In the genomic region with DNA sequence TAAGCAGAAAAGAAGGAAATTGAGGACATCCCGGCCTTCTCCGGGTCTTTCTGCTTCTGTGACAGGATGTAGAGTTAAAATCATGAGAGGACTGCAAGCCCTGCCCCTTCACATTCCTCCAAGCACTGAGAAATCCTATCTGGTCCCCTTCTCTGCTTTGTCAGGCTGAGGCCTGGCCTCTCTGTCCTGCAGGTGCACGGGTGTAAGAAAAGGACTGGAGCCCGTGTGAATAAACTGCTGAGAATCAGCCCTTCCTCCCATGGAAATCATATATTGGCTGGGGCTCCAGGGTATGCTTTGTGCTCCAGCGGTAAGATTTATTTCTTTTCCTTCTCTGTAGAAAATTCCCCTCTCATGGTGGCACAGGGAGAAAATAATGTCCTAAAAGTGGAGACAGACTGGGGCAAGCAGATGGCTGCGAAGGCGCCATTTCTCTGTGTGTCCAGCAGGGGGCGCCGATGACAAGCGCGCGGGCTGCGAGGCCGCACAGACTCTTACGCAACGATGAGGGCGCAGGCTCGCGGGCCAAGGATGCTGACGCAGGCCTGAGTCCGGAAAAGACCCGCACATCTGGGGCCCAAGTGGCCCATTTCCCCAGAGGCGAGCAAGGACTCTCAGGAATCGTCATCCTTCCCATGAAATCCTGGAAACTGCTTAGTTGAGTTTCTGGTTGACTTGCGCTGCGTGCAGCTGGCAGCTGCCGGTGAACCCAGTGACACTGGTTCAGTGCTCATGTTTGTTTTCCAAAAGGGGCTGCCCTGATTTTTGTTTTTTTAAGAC, we compare ENCODE assay signal across 8 cellular contexts.
DNase-seq lines count a peak whose midpoint lies in the region; ATAC-seq and TF ChIP-seq lines count a peak whose summit lies in the region.

No MANE protein-coding gene starts in this region.

- H3K27ac ChIP-seq in PC-3 (ENCODE audit: low read length), result no peak overlapping the region
- no peak overlapping the region for H3K27ac ChIP-seq in naive thymus-derived CD4-positive, alpha-beta T cell (ENCODE audit: low read depth, low read length)

- H3K4me2 ChIP-seq in PC-3 (ENCODE audit: low read length), result peak overlapping the region; percentile 76

- no peak overlapping the region for H3K9ac ChIP-seq in PC-3 (ENCODE audit: low read length)

- H3K27me3 ChIP-seq in PC-3 (ENCODE audit: low read length), result no peaks in the 10 kb centered on the region
- no peaks in the 10 kb centered on the region for H3K27me3 ChIP-seq in naive thymus-derived CD4-positive, alpha-beta T cell (ENCODE audit: control insufficient read depth in 2 of 2, insufficient read depth in 2 of 2, low read length in 2 of 2)

- peaks cover 57% of the 10 kb centered on the region for H3K4me1 Mint-ChIP-seq in activated T-cell treated with anti-CD3 and anti-CD28 coated beads, Interleukin-2, amount 50 U/mL, for 72 hours (ENCODE audit: low read depth)
- H3K4me1 Mint-ChIP-seq in naive thymus-derived CD4-positive, alpha-beta T cell, result peaks cover 0 to 5% (median 4%) of the 10 kb centered on the region in 7 donors
- peaks cover 11% of the 10 kb centered on the region for H3K4me1 Mint-ChIP-seq in stimulated activated memory B cell treated with anti-CD40 and anti-IgM and Interleukin-4, amounts not matched to agents 10 μg/mL and 1 μg/mL and 100 μg/mL, for 72 hours

- H3K4me3 Mint-ChIP-seq in activated T-cell treated with anti-CD3 and anti-CD28 coated beads, Interleukin-2, amount 50 U/mL, for 72 hours, result peak overlapping the region; percentile 54 to 69
- peak overlapping the region in 6 of 10 donors; percentile 39 to 60 (median 52) for H3K4me3 Mint-ChIP-seq in naive thymus-derived CD4-positive, alpha-beta T cell
- peak overlapping the region; percentile 62 for H3K4me3 Mint-ChIP-seq in stimulated activated memory B cell treated with anti-CD40 and anti-IgM and Interleukin-4, amounts not matched to agents 10 μg/mL and 1 μg/mL and 100 μg/mL, for 72 hours

- no peaks in the 10 kb centered on the region for H4K20me1 ChIP-seq in PC-3 (ENCODE audit: low read length)

- DNase-seq in DMS79 treated with DMSO at 0.1 percent for 48 hours (lab: John Stamatoyannopoulos, UW) (peak; percentile 59), PC-3 (peak; percentile 65), fibroblast of mammary gland (ENCODE audit: low read depth) (peak; percentile 98)
- peak; percentile 57 for DNase-seq in Jurkat, Clone E6-1 (ENCODE audit: low read depth, low spot score)
- peak; percentile 76 to 84 for DNase-seq in activated T-cell treated with anti-CD3 and anti-CD28 coated beads, Interleukin-2, amount 50 U/mL, for 72 hours
- peak; percentile 31 to 80 (median 72) for DNase-seq in naive thymus-derived CD4-positive, alpha-beta T cell

- H3K4me3 ChIP-seq in Jurkat, Clone E6-1 (ENCODE audit: low read length), result no peak overlapping the region
- peak overlapping the region; percentile 42; the same call in 1 of the 2 replicates for H3K4me3 ChIP-seq in PC-3 (ENCODE audit: low read length)
- peak overlapping the region; percentile 34 for H3K4me3 ChIP-seq in fibroblast of mammary gland (ENCODE audit: control insufficient read depth, low read depth, low read length)
- H3K4me3 ChIP-seq in naive thymus-derived CD4-positive, alpha-beta T cell (ENCODE audit: low read length), result no peak overlapping the region

- H3K9me3 ChIP-seq in PC-3 (ENCODE audit: low read length), result no peaks in the 10 kb centered on the region
- H3K9me3 ChIP-seq in naive thymus-derived CD4-positive, alpha-beta T cell (ENCODE audit: control insufficient read depth in 2 of 3, low read length in 3 of 3), result no peaks in the 10 kb centered on the region

- no peaks in the 10 kb centered on the region for H3K9me2 ChIP-seq in PC-3 (replicated peaks; ENCODE audit: low read length)

- H2AFZ ChIP-seq in PC-3 (ENCODE audit: low read length), result peak overlapping the region; percentile 74

- TF ChIP-seq CTCF in PC-3 (conservative IDR thresholded peaks at IDR 0.05; ENCODE audit: low read depth, low read length) (peak; percentile 89), fibroblast of mammary gland (conservative IDR thresholded peaks at IDR 0.05; ENCODE audit: control insufficient read depth, insufficient read depth, low read depth, low read length) (peak; percentile 86)

- H3K27ac Mint-ChIP-seq in activated T-cell treated with anti-CD3 and anti-CD28 coated beads, Interleukin-2, amount 50 U/mL, for 72 hours, result peak overlapping the region; percentile 58
- peak overlapping the region in 1 of 9 donors; percentile 56 for H3K27ac Mint-ChIP-seq in naive thymus-derived CD4-positive, alpha-beta T cell
- peak overlapping the region; percentile 66 for H3K27ac Mint-ChIP-seq in stimulated activated memory B cell treated with anti-CD40 and anti-IgM and Interleukin-4, amounts not matched to agents 10 μg/mL and 1 μg/mL and 100 μg/mL, for 72 hours

- no peaks in the 10 kb centered on the region for H3F3A ChIP-seq in PC-3 (ENCODE audit: low read length, unreplicated experiment)

- BruUV-seq in PC-3 (replicated peaks; lab: Mats Ljungman, UMichigan), result no TSS peak

- POLR2A ChIA-PET in PC-3 (lab: Charles Lee; ENCODE audit: unreplicated experiment), result interaction anchor here (0.6 kb wide), 1 partner anchor 794 kb away, joined by 4 read pairs; no protein-coding TSS in a partner anchor
- POLR2A ChIA-PET in naive thymus-derived CD4-positive, alpha-beta T cell (lab: Charles Lee), result no interaction called here

- H3K36me3 Mint-ChIP-seq in activated T-cell treated with anti-CD3 and anti-CD28 coated beads, Interleukin-2, amount 50 U/mL, for 72 hours (ENCODE audit: insufficient read depth in 2 of 2), result peaks cover 4 to 9% of the 10 kb centered on the region in 2 donors
- no peaks in the 10 kb centered on the region for H3K36me3 Mint-ChIP-seq in naive thymus-derived CD4-positive, alpha-beta T cell
- H3K36me3 Mint-ChIP-seq in stimulated activated memory B cell treated with anti-CD40 and anti-IgM and Interleukin-4, amounts not matched to agents 10 μg/mL and 1 μg/mL and 100 μg/mL, for 72 hours, result no peaks in the 10 kb centered on the region

- peaks cover 4 to 9% of the 10 kb centered on the region in 2 donors for H3K9me3 Mint-ChIP-seq in activated T-cell treated with anti-CD3 and anti-CD28 coated beads, Interleukin-2, amount 50 U/mL, for 72 hours
- H3K9me3 Mint-ChIP-seq in naive thymus-derived CD4-positive, alpha-beta T cell, result peaks cover 0 to 3% (median 0%) of the 10 kb centered on the region in 11 donors
- peaks cover 3% of the 10 kb centered on the region for H3K9me3 Mint-ChIP-seq in stimulated activated memory B cell treated with anti-CD40 and anti-IgM and Interleukin-4, amounts not matched to agents 10 μg/mL and 1 μg/mL and 100 μg/mL, for 72 hours

- no peaks in the 10 kb centered on the region for H3K79me2 ChIP-seq in PC-3 (ENCODE audit: low read length)

- no peaks in the 10 kb centered on the region for H3K36me3 ChIP-seq in PC-3 (ENCODE audit: low read depth, low read length)
- H3K36me3 ChIP-seq in naive thymus-derived CD4-positive, alpha-beta T cell (ENCODE audit: control insufficient read depth in 2 of 3, insufficient read depth in 3 of 3, low read length in 3 of 3), result no peaks in the 10 kb centered on the region

- intact Hi-C loops in PC-3 (cut with micrococcal nuclease), result no loop called here
- intact Hi-C loops in naive thymus-derived CD4-positive, alpha-beta T cell (cut with micrococcal nuclease), result loop anchor here (1.0 to 10.0 kb wide), 10 partner anchors 345 to 1394 kb away; partner anchors contain the start of gene STXBP5 (in 1 of the 2)

- peak; percentile 91 for ATAC-seq in GM21786 (IDR thresholded peaks at IDR 0.05; ENCODE audit: unreplicated experiment)
- ATAC-seq in PC-3, result peak; percentile 96
- peak; percentile 37 to 51 for ATAC-seq in activated T-cell treated with anti-CD3 and anti-CD28 coated beads, Interleukin-2, amount 50 U/mL, for 72 hours (replicated peaks in 1 of 2)
- ATAC-seq in naive thymus-derived CD4-positive, alpha-beta T cell, result peak; percentile 96
- ATAC-seq in stimulated activated memory B cell treated with anti-CD40 and anti-IgM and Interleukin-4, amounts not matched to agents 10 μg/mL and 1 μg/mL and 100 μg/mL, for 72 hours, result peak; percentile 85

- no peaks in the 10 kb centered on the region for H3K27me3 Mint-ChIP-seq in activated T-cell treated with anti-CD3 and anti-CD28 coated beads, Interleukin-2, amount 50 U/mL, for 72 hours (ENCODE audit: low read depth)
- H3K27me3 Mint-ChIP-seq in naive thymus-derived CD4-positive, alpha-beta T cell, result peaks cover 0 to 7% (median 0%) of the 10 kb centered on the region in 5 donors
- H3K27me3 Mint-ChIP-seq in stimulated activated memory B cell treated with anti-CD40 and anti-IgM and Interleukin-4, amounts not matched to agents 10 μg/mL and 1 μg/mL and 100 μg/mL, for 72 hours, result peaks cover 7% of the 10 kb centered on the region

- CTCF ChIA-PET in PC-3 (lab: Charles Lee), result no interaction called here
- CTCF ChIA-PET in naive thymus-derived CD4-positive, alpha-beta T cell (lab: Charles Lee), result interaction anchor here (0.9 to 1.6 kb wide), 2 partner anchors 75 to 427 kb away, joined by 3 to 5 read pairs; no protein-coding TSS in a partner anchor

- no peaks in the 10 kb centered on the region; the same call in 1 of the 2 replicates for H3K4me1 ChIP-seq in PC-3 (ENCODE audit: insufficient read depth, low read length)
- H3K4me1 ChIP-seq in naive thymus-derived CD4-positive, alpha-beta T cell (ENCODE audit: control insufficient read depth in 2 of 2, insufficient read depth in 2 of 2, low read length in 2 of 2), result no peaks in the 10 kb centered on the region

Comparison
In these comparisons a context has a peak if more than half of its experiments do, and no peak if none do; other contexts are left out.
1. ATAC-seq: peak in every context shown above with its lines; median percentile 96 in PC-3; 96 in naive thymus-derived CD4-positive, alpha-beta T cell; 91 in GM21786; 85 in stimulated activated memory B cell treated with anti-CD40 and anti-IgM and Interleukin-4, amounts not matched to agents 10 μg/mL and 1 μg/mL and 100 μg/mL, for 72 hours; 44 in activated T-cell treated with anti-CD3 and anti-CD28 coated beads, Interleukin-2, amount 50 U/mL, for 72 hours.
2. H3K4me3 ChIP-seq: peak in PC-3 (single experiment) and fibroblast of mammary gland (single experiment); none in Jurkat, Clone E6-1 (single experiment) and naive thymus-derived CD4-positive, alpha-beta T cell (single experiment).
3. Peak in every context shown above with its lines, with median percentiles within 50 percentile points of each other: DNase-seq and H3K4me3 Mint-ChIP-seq.